17 cellular contexts compared by ENCODE assay signal in genomic region chr19:29086182-29086581, GRCh38.
DNase-seq lines count a peak whose midpoint lies in the region; ATAC-seq, FAIRE-seq and TF ChIP-seq lines count a peak whose summit lies in the region.
"Had no signal": no experiment of that assay in that cellular context is flagged by ENCODE, and none has a peak within 500 bp of the region (broad histone marks: within the 10 kb centered on the region; RNA-seq: fewer than 3 reads in every experiment).

No MANE protein-coding gene starts in this region.

- in situ Hi-C loops in HepG2 (cut with HindIII; ENCODE audit: extremely low pct_ligation_motif_present, low pct_unique_long_range_greater_than_20kb) = no loop called here
- in situ Hi-C loops in HAP-1 (cut with MboI; ENCODE audit: low sequenced_read_pairs) = no loop called here

- H3K4me3 ChIP-seq in HepG2 (replicated peaks in 1 of 3; ENCODE audit: insufficient read depth in 1 of 3, low read depth in 2 of 3, low read length in 3 of 3) (no peak overlapping the region), right lobe of liver (no peak overlapping the region), body of pancreas (no peak overlapping the region), neuronal stem cell (ENCODE audit: low read length in 2 of 2) (no peak overlapping the region), HAP-1 (no peak overlapping the region)
- H3K4me3 ChIP-seq: MG63 had no signal

- CTCF ChIA-PET in HepG2 (lab: Yijun Ruan, JAX; ENCODE audit: low intra/inter-chr PET ratio, low total read pairs) (no interaction called here), GM10248 (lab: Yijun Ruan, JAX) (no interaction called here)

- H2BK12ac ChIP-seq in neuronal stem cell (ENCODE audit: low read length) = peak overlapping the region; percentile 50

- H3K23ac ChIP-seq in neuronal stem cell (ENCODE audit: low read depth, low read length, poor library complexity) = peak overlapping the region; percentile 67

- 11% methylated on average over 5 of the region's 7 CpGs for WGBS in HepG2 (ENCODE audit: low lambda C conversion rate)
- WGBS in right lobe of liver (ENCODE audit: insufficient coverage, low coverage, low lambda C conversion rate, missing lambda C conversion rate) = 40% methylated on average over 4 of the region's 7 CpGs
- WGBS in body of pancreas, 2 donors = 16 to 31% methylated on average over 7 of the region's 7 CpGs
- WGBS in neuronal stem cell (ENCODE audit: extremely low coverage in 2 of 2, insufficient read length in 2 of 2, insufficient replicate concordance in 1 of 2), 2 donors = no CpG with 5 or more reads among the region's 7 CpGs

- TF ChIP-seq POLR2A in HepG2 (IDR thresholded peaks at IDR 0.05; ENCODE audit: insufficient read depth in 1 of 2, low read depth in 2 of 2, low read length in 2 of 2) (no peak), right lobe of liver (IDR thresholded peaks at IDR 0.05) (no peak), body of pancreas (IDR thresholded peaks at IDR 0.05) (no peak)

- peak overlapping the region; percentile 4 for H3K18ac ChIP-seq in neuronal stem cell (ENCODE audit: low read length)

- H4K20me1 ChIP-seq in HepG2 (ENCODE audit: insufficient read depth, low read length) = no peaks in the 10 kb centered on the region

- TF ChIP-seq EP300 in HepG2 (IDR thresholded peaks at IDR 0.05; ENCODE audit: low read depth in 2 of 2, low read length in 2 of 2) (no peak), HepG2 (CRISPR knock-in tag; IDR thresholded peaks at IDR 0.05; ENCODE audit: borderline replicate concordance) (no peak)

- no peak overlapping the region for H4K91ac ChIP-seq in neuronal stem cell (ENCODE audit: low read depth, low read length, poor library complexity)

- no peak overlapping the region for H4K8ac ChIP-seq in neuronal stem cell (ENCODE audit: low read depth, low read length)

- intact Hi-C loops in HepG2 (cut with micrococcal nuclease; ENCODE audit: unreplicated experiment) = no loop called here
- intact Hi-C loops in right lobe of liver (cut with DNase I) = no loop called here
- intact Hi-C loops in body of pancreas (cut with DNase I) = no loop called here

- no peak overlapping the region for H3K14ac ChIP-seq in neuronal stem cell (ENCODE audit: low read length)

- DNase-seq in HepG2 (ENCODE audit: low spot score) (peak; percentile 2), right lobe of liver (no peak), body of pancreas (peak in 3 of 4 donors; percentile 39 to 55 (median 49)), neuronal stem cell (ENCODE audit: low spot score) (no peak), C1 segment of cervical spinal cord (lab: John Stamatoyannopoulos, UW) (no peak), GM10248 (ENCODE audit: extremely low spot score) (no peak), HAP-1 (ENCODE audit: low spot score in 2 of 2) (no peak)
- DNase-seq: H7, IMR-90, Karpas-422, MG63, NCI-H1092 treated with DMSO at 0.1 percent for 48 hours, NCI-H1694 treated with DMSO at 0.1 percent for 48 hours, NCI-H446 treated with DMSO at 0.1 percent for 48 hours, NCI-H82 had no signal

- no peak overlapping the region for H2BK5ac ChIP-seq in neuronal stem cell (ENCODE audit: low read length)

- FAIRE-seq in HepG2 (lab: Jason Lieb, UNC) = no peak

- H2BK15ac ChIP-seq in neuronal stem cell (ENCODE audit: low read length) = no peak overlapping the region

- no peaks in the 10 kb centered on the region for H3K79me1 ChIP-seq in neuronal stem cell (ENCODE audit: low read depth, low read length)

- H2BK120ac ChIP-seq in neuronal stem cell (ENCODE audit: low read depth, low read length) = no peak overlapping the region

- no peak overlapping the region for H3K4ac ChIP-seq in neuronal stem cell (ENCODE audit: low read length)

- H3K9me3 ChIP-seq in HepG2 (ENCODE audit: low read length) (no peaks in the 10 kb centered on the region), right lobe of liver (no peaks in the 10 kb centered on the region), body of pancreas (no peaks in the 10 kb centered on the region), neuronal stem cell (replicated peaks in 1 of 2; ENCODE audit: control insufficient read depth in 2 of 2, insufficient read depth in 1 of 2, low read depth in 1 of 2, low read length in 2 of 2) (no peaks in the 10 kb centered on the region), HAP-1 (0 out of 2 replicates have a peak, but pooled peaks cover 3% of the 10 kb centered on the region)
- H3K9me3 ChIP-seq: MG63 had no signal

- no peaks in the 10 kb centered on the region for H3K79me2 ChIP-seq in HepG2 (ENCODE audit: insufficient read depth, low read length)

- no peaks in the 10 kb centered on the region for H3K36me3 ChIP-seq in HepG2 (replicated peaks in 1 of 2; ENCODE audit: control insufficient read depth in 1 of 2, insufficient read depth in 2 of 2, low read length in 2 of 2)
- H3K36me3 ChIP-seq in right lobe of liver = no peaks in the 10 kb centered on the region
- no peaks in the 10 kb centered on the region for H3K36me3 ChIP-seq in body of pancreas (replicated peaks in 1 of 2; ENCODE audit: insufficient read depth in 1 of 2, low read depth in 2 of 2)
- no peaks in the 10 kb centered on the region for H3K36me3 ChIP-seq in neuronal stem cell (replicated peaks in 1 of 2; ENCODE audit: control insufficient read depth in 2 of 2, insufficient read depth in 2 of 2, low read length in 2 of 2)
- H3K36me3 ChIP-seq in HAP-1 (replicated peaks) = no peaks in the 10 kb centered on the region
- H3K36me3 ChIP-seq: MG63 had no signal

- H3K4me1 ChIP-seq in HepG2 (ENCODE audit: insufficient read depth, low read length) (0 out of 2 replicates have a peak, but pooled peaks cover 7% of the 10 kb centered on the region), right lobe of liver (no peaks in the 10 kb centered on the region), body of pancreas (peaks cover 7% of the 10 kb centered on the region), neuronal stem cell (ENCODE audit: control insufficient read depth in 2 of 2, insufficient read depth in 1 of 2, low read depth in 1 of 2, low read length in 2 of 2) (peaks cover 0 to 5% of the 10 kb centered on the region in 2 donors), HAP-1 (no peaks in the 10 kb centered on the region)

- no TSS peak for BruUV-seq in HepG2 (replicated peaks; lab: Mats Ljungman, UMichigan)

- TF ChIP-seq CTCF in HepG2 (CRISPR knock-in tag; IDR thresholded peaks at IDR 0.05) (no peak), right lobe of liver (IDR thresholded peaks at IDR 0.05) (no peak), body of pancreas (IDR thresholded peaks at IDR 0.05) (no peak), GM10248 (IDR thresholded peaks at IDR 0.05; ENCODE audit: control extremely low read depth, extremely low read depth, low read depth, missing control alignments) (no peak)

- H3K4me2 ChIP-seq in HepG2 (ENCODE audit: low read depth, low read length) (no peak overlapping the region), neuronal stem cell (ENCODE audit: insufficient read depth, low read length, poor library complexity, severe bottlenecking) (no peak overlapping the region)

- no peak overlapping the region for H2AFZ ChIP-seq in HepG2 (ENCODE audit: low read length)
- no peak overlapping the region for H2AFZ ChIP-seq in neuronal stem cell (ENCODE audit: low read length)

- no peak overlapping the region for H3K9ac ChIP-seq in HepG2 (ENCODE audit: insufficient read depth, low read depth, low read length)
- no peak overlapping the region for H3K9ac ChIP-seq in neuronal stem cell (ENCODE audit: low read depth, low read length, poor library complexity)

- peak overlapping the region; percentile 98 for H2AK5ac ChIP-seq in neuronal stem cell (ENCODE audit: low read depth, low read length)

- no peaks in the 10 kb centered on the region for H3K27me3 ChIP-seq in HepG2 (ENCODE audit: control insufficient read depth in 1 of 2, insufficient read depth in 2 of 2, low read length in 2 of 2)
- H3K27me3 ChIP-seq in right lobe of liver = no peaks in the 10 kb centered on the region
- H3K27me3 ChIP-seq in body of pancreas = no peaks in the 10 kb centered on the region
- no peaks in the 10 kb centered on the region for H3K27me3 ChIP-seq in neuronal stem cell (ENCODE audit: control insufficient read depth in 3 of 3, insufficient read depth in 3 of 3, low read depth in 1 of 3, low read length in 3 of 3)
- no peaks in the 10 kb centered on the region for H3K27me3 ChIP-seq in HAP-1 (ENCODE audit: low read depth)

- POLR2A ChIA-PET in HepG2 (lab: Yijun Ruan, JAX) = no interaction called here
- POLR2A ChIA-PET in GM10248 (lab: Yijun Ruan, JAX) = no interaction called here

- ATAC-seq in HepG2 (peak; percentile 77), right lobe of liver (no peak), body of pancreas (peak; percentile 15)
- ATAC-seq in activated CD4-positive, CD25-positive, alpha-beta regulatory T cell treated with anti-CD3 and anti-CD28 coated beads, Interleukin-2, amount 50 U/mL, for 24 hours = no peak

- H3K27ac ChIP-seq in HepG2 (ENCODE audit: extremely low read length, insufficient read depth, low read length) (no peak overlapping the region), right lobe of liver (no peak overlapping the region), body of pancreas (no peak overlapping the region), neuronal stem cell (replicated peaks; ENCODE audit: low read length) (no peak overlapping the region)
- H3K27ac ChIP-seq: C4-2B had no signal

- no peak for TF ChIP-seq RAD21 in HepG2 (CRISPR knock-in tag; IDR thresholded peaks at IDR 0.05)

TF ChIP-seq in HepG2, 621 proteins besides CTCF, POLR2A, EP300 and RAD21 (continues in another document):
- no peak for TF ChIP-seq DPF2 (CRISPR knock-in tag; IDR thresholded peaks at IDR 0.05; ENCODE audit: borderline replicate concordance, low read depth)
- no peak for TF ChIP-seq CBX1 (IDR thresholded peaks at IDR 0.05; ENCODE audit: low read depth)
- TF ChIP-seq KAT2B (IDR thresholded peaks at IDR 0.05; ENCODE audit: borderline replicate concordance, low read depth, low read length) = no peak
- TF ChIP-seq RFX1 (IDR thresholded peaks at IDR 0.05) = no peak

Comparison
In these comparisons a context has a peak if more than half of its experiments do, and no peak if none do; other contexts are left out.
1. ATAC-seq: peak in HepG2 (single experiment) and body of pancreas (single experiment); none in right lobe of liver (0 of 4) and activated CD4-positive, CD25-positive, alpha-beta regulatory T cell treated with anti-CD3 and anti-CD28 coated beads, Interleukin-2, amount 50 U/mL, for 24 hours (0 of 2).
2. DNase-seq: peak in HepG2 (single experiment) and body of pancreas (3 of 4); none in right lobe of liver (0 of 3), neuronal stem cell (single experiment), C1 segment of cervical spinal cord (0 of 14), GM10248 (single experiment) and HAP-1 (0 of 2).